ENCODE assay signal across 21 cellular contexts in genomic region chr2:172878260-172878659, GRCh38.
A peak's percentile ranks its signal among the peaks of the same experiment; 100 is the strongest.
DNase-seq lines count a peak whose midpoint lies in the region; ATAC-seq, FAIRE-seq and TF ChIP-seq lines count a peak whose summit lies in the region.
"Had no signal": no experiment of that assay in that cellular context is flagged by ENCODE, and none has a peak within 500 bp of the region (broad histone marks: within the 10 kb centered on the region; RNA-seq: fewer than 3 reads in every experiment).

No MANE protein-coding gene starts in this region.

- intact Hi-C loops in sciatic nerve (cut with DNase I), result no loop called here

- no peaks in the 10 kb centered on the region for H3K79me2 ChIP-seq in astrocyte (ENCODE audit: insufficient read depth, low read length)
- H3K79me2 ChIP-seq in fibroblast of lung (ENCODE audit: control insufficient read depth, insufficient read depth, low read length), result no peaks in the 10 kb centered on the region

- H3K9me3 Mint-ChIP-seq in astrocyte (ENCODE audit: unreplicated experiment), result peaks cover 2% of the 10 kb centered on the region

- in situ Hi-C loops in HAP-1 (cut with MboI; ENCODE audit: low sequenced_read_pairs), result no loop called here

- H3K9me3 ChIP-seq in astrocyte (ENCODE audit: insufficient read depth, low read depth, low read length) (no peaks in the 10 kb centered on the region), fibroblast of lung (ENCODE audit: control insufficient read depth, insufficient read depth, low read depth, low read length) (no peaks in the 10 kb centered on the region), HAP-1 (no peaks in the 10 kb centered on the region)
- H3K9me3 ChIP-seq: Caco-2 had no signal

- no peaks in the 10 kb centered on the region for H3K36me3 ChIP-seq in astrocyte (ENCODE audit: insufficient read depth, low read length)
- no peaks in the 10 kb centered on the region for H3K36me3 ChIP-seq in fibroblast of lung (ENCODE audit: control insufficient read depth, insufficient read depth, low read length)
- no peaks in the 10 kb centered on the region for H3K36me3 ChIP-seq in HAP-1 (replicated peaks)
- H3K36me3 ChIP-seq: SJCRH30 had no signal

- no peak for TF ChIP-seq CTCF in astrocyte (IDR thresholded peaks at IDR 0.05; ENCODE audit: insufficient read depth, low read depth, low read length)
- no peak for TF ChIP-seq CTCF in fibroblast of lung (conservative IDR thresholded peaks at IDR 0.05 in 1 of 2, IDR thresholded peaks at IDR 0.05 in 1 of 2; ENCODE audit: low read depth in 1 of 2, low read length in 2 of 2)

- H2AFZ ChIP-seq in astrocyte (ENCODE audit: low read depth, low read length) (no peak overlapping the region), fibroblast of lung (ENCODE audit: low read length) (no peak overlapping the region)

- H3K4me1 Mint-ChIP-seq in astrocyte (ENCODE audit: low read depth, unreplicated experiment), result peaks cover 2% of the 10 kb centered on the region
- H3K4me1 Mint-ChIP-seq: B cell; CD4-positive, CD25-positive, alpha-beta regulatory T cell had no signal

- no peaks in the 10 kb centered on the region for H3K36me3 Mint-ChIP-seq in astrocyte (ENCODE audit: low read depth, unreplicated experiment)

- H3K27ac ChIP-seq in astrocyte (ENCODE audit: low read depth, low read length) (no peak overlapping the region), fibroblast of lung (ENCODE audit: insufficient read depth, low read length) (no peak overlapping the region)
- H3K27ac ChIP-seq: 22Rv1, SJCRH30 had no signal

- H3K9ac ChIP-seq in astrocyte (ENCODE audit: low read length), result no peak overlapping the region
- H3K9ac ChIP-seq in fibroblast of lung (ENCODE audit: insufficient read depth, low read length), result no peak overlapping the region

- FAIRE-seq in astrocyte (lab: Jason Lieb, UNC), result no peak
- FAIRE-seq: H1 had no signal

- peaks cover 6% of the 10 kb centered on the region for H3K4me1 ChIP-seq in astrocyte (ENCODE audit: insufficient read depth, low read length)
- H3K4me1 ChIP-seq in fibroblast of lung (ENCODE audit: control insufficient read depth, extremely low read depth, insufficient read depth, low read length), result no peaks in the 10 kb centered on the region
- H3K4me1 ChIP-seq in HAP-1, result no peaks in the 10 kb centered on the region
- H3K4me1 ChIP-seq: Caco-2 had no signal

- ATAC-seq in sciatic nerve (no peak), GM21825 (IDR thresholded peaks at IDR 0.05; ENCODE audit: unreplicated experiment) (no peak)
- ATAC-seq: PC-3 had no signal

- H3K27me3 Mint-ChIP-seq in astrocyte (ENCODE audit: low read depth, unreplicated experiment), result peaks cover 5% of the 10 kb centered on the region

- H3K4me2 ChIP-seq in astrocyte (ENCODE audit: low read length) (peak overlapping the region; percentile 67), fibroblast of lung (ENCODE audit: extremely low read depth, insufficient read depth, low read length) (no peak overlapping the region)

- no peak overlapping the region for H3K4me3 ChIP-seq in astrocyte (ENCODE audit: insufficient read depth, low read depth, low read length)
- H3K4me3 ChIP-seq in fibroblast of lung (replicated peaks in 1 of 4; ENCODE audit: control extremely low read depth in 1 of 4, insufficient read depth in 1 of 4, low read depth in 3 of 4, low read length in 4 of 4), result no peak overlapping the region
- H3K4me3 ChIP-seq in HAP-1, result no peak overlapping the region
- H3K4me3 ChIP-seq: SJCRH30 had no signal

- H3K27ac Mint-ChIP-seq in astrocyte (ENCODE audit: unreplicated experiment), result no peak overlapping the region
- H3K27ac Mint-ChIP-seq: B cell; CD4-positive, CD25-positive, alpha-beta regulatory T cell had no signal

- DNase-seq in EH (ENCODE audit: low read depth) (peak; percentile 73), astrocyte (ENCODE audit: low read depth) (peak; percentile 37), fibroblast of lung (ENCODE audit: low read depth in 2 of 2) (peak; percentile 44 to 52), lung microvascular endothelial cell (ENCODE audit: low read depth in 2 of 2) (peak; percentile 30 to 32), DMS 273 treated with DMSO at 0.1 percent for 48 hours (lab: John Stamatoyannopoulos, UW) (no peak), sciatic nerve (ENCODE audit: low spot score) (no peak), HAP-1 (ENCODE audit: low spot score in 2 of 2) (no peak)
- DNase-seq: Caco-2; CD4-positive, CD25-positive, alpha-beta regulatory T cell; DMS53; KG1; NCI-H1048; NCI-H1436 treated with DMSO at 0.1 percent for 48 hours; NCI-H2029 treated with DMSO at 0.1 percent for 48 hours; NCI-H82 had no signal

- H3K27me3 ChIP-seq in astrocyte (ENCODE audit: insufficient read depth, low read length), result no peaks in the 10 kb centered on the region
- peaks cover 4% of the 10 kb centered on the region for H3K27me3 ChIP-seq in fibroblast of lung (ENCODE audit: control insufficient read depth, insufficient read depth, low read length)
- H3K27me3 ChIP-seq in HAP-1 (ENCODE audit: low read depth), result peaks cover 2% of the 10 kb centered on the region; the same call in 1 of the 2 replicates
- H3K27me3 ChIP-seq: SJCRH30 had no signal

- no peaks in the 10 kb centered on the region for H4K20me1 ChIP-seq in astrocyte (ENCODE audit: insufficient read depth, low read length)
- H4K20me1 ChIP-seq in fibroblast of lung (ENCODE audit: control insufficient read depth, extremely low read depth, insufficient read depth, low read length), result no peaks in the 10 kb centered on the region

- H3K4me3 Mint-ChIP-seq in astrocyte (ENCODE audit: unreplicated experiment), result no peak overlapping the region
- H3K4me3 Mint-ChIP-seq: B cell; CD4-positive, CD25-positive, alpha-beta regulatory T cell had no signal

Comparison
In these comparisons a context has a peak if more than half of its experiments do, and no peak if none do; other contexts are left out.
1. DNase-seq: peak in EH (single experiment), astrocyte (single experiment), fibroblast of lung (2 of 2) and lung microvascular endothelial cell (2 of 2); none in DMS 273 treated with DMSO at 0.1 percent for 48 hours (single experiment), sciatic nerve (single experiment) and HAP-1 (0 of 2).